23 cellular contexts compared by ENCODE assay signal in genomic region chr11:73870261-73870660, GRCh38.
"Had no signal": no experiment of that assay in that cellular context is flagged by ENCODE, and none has a peak within 500 bp of the region (broad histone marks: within the 10 kb centered on the region; RNA-seq: fewer than 3 reads in every experiment).

No MANE protein-coding gene starts in this region.

- H3K4me3 ChIP-seq: lower lobe of right lung, mucosa of descending colon, sigmoid colon, smooth muscle cell, upper lobe of left lung had no signal

- H3K27ac ChIP-seq: lower lobe of right lung, sigmoid colon, upper lobe of left lung, WERI-Rb-1 had no signal

- H3K4me2 ChIP-seq: smooth muscle cell had no signal

- DNase-seq: activated CD4-positive, alpha-beta T cell treated with anti-CD3 and anti-CD28 coated beads for 1 hour; activated CD4-positive, alpha-beta T cell treated with anti-CD3 and anti-CD28 coated beads, Interleukin-2, amount 50 U/mL, for 1 hour; activated CD8-positive, alpha-beta memory T cell treated with anti-CD3 and anti-CD28 coated beads for 24 hours; activated CD8-positive, alpha-beta memory T cell treated with anti-CD3 and anti-CD28 coated beads, Interleukin-2, amount 50 U/mL, for 4 hours; activated T-cell treated with anti-CD3 and anti-CD28 coated beads, Interleukin-2, amount 50 U/mL, for 24 hours; effector CD4-positive, alpha-beta T cell; erythroblast; foreskin fibroblast; immature natural killer cell; lower lobe of right lung; mesendoderm; mucosa of descending colon; sigmoid colon; stimulated activated CD4-positive, alpha-beta T cell treated with anti-CD3 and anti-CD28 coated beads, Interleukin-2, amount 100 ng/mL, for 48 hours; stimulated activated CD8-positive, alpha-beta memory T cell treated with anti-CD3 and anti-CD28 coated beads, Interleukin-4, amount 100 ng/mL, for 48 hours; stimulated activated naive CD4-positive, alpha-beta T cell; T-cell; upper lobe of left lung; WERI-Rb-1 had no signal

- ATAC-seq: activated T-helper 17 cell treated with anti-CD3 and anti-CD28 coated beads, Interleukin-2, amount 50 U/mL, for 72 hours; lower lobe of right lung; T-cell had no signal

- H3K27me3 ChIP-seq: sigmoid colon, upper lobe of left lung had no signal

- H3K9me3 ChIP-seq: lower lobe of right lung, mucosa of descending colon, sigmoid colon, upper lobe of left lung had no signal

- FAIRE-seq: endometrium, TTC549 had no signal
